In genomic region chr4:122621010-122621616, GRCh38 we compare ENCODE assay signal across 27 cellular contexts. TPM values are rescaled to one million over a fixed set of nuclear protein-coding genes. Genes with fewer than 3 reads are reported as not detected.
DNase-seq lines count a peak whose midpoint lies in the region; ATAC-seq lines count a peak whose summit lies in the region.
"Had no signal": no experiment of that assay in that cellular context is flagged by ENCODE, and none has a peak within 500 bp of the region (broad histone marks: within the 10 kb centered on the region; RNA-seq: fewer than 3 reads in every experiment).

Gene IL21, minus strand, starts transcription at chr4:122621066. Its CDS starts 55 bp downstream, at chr4:122621011.

- POLR2A ChIA-PET in CD8-positive, alpha-beta memory T cell (lab: Charles Lee): no interaction called here

- no peak for ATAC-seq in central memory CD8-positive, alpha-beta T cell (replicated peaks; ENCODE audit: extremely low read depth, poor library complexity, severe bottlenecking)
- ATAC-seq in HG03175 (IDR thresholded peaks at IDR 0.05; ENCODE audit: unreplicated experiment): no peak

- no peaks in the 10 kb centered on the region for H3K9me3 ChIP-seq in CD8-positive, alpha-beta memory T cell (ENCODE audit: low read length)
- H3K9me3 ChIP-seq: Caco-2, colonic mucosa had no signal

- H3K27me3 ChIP-seq in CD8-positive, alpha-beta memory T cell (ENCODE audit: insufficient read depth, low read length, poor library complexity, severe bottlenecking): no peaks in the 10 kb centered on the region
- H3K27me3 ChIP-seq: colonic mucosa had no signal

- DNase-seq in activated T-cell treated with anti-CD3 and anti-CD28 coated beads, Interleukin-2, amount 50 U/mL, for 24 hours: no peak
- DNase-seq in activated T-cell treated with anti-CD3 and anti-CD28 coated beads for 4 hours (no peak), RKO (ENCODE audit: low spot score) (no peak)
- no peak for DNase-seq in CD8-positive, alpha-beta memory T cell
- no peak for DNase-seq in central memory CD8-positive, alpha-beta T cell (ENCODE audit: low spot score in 2 of 2)
- DNase-seq: aorta; Caco-2; colonic mucosa; DMS79; effector CD8-positive, alpha-beta T cell; H7; head of caudate nucleus; IMR-90; PC-9; Right ventricle myocardium superior; stimulated activated CD8-positive, alpha-beta memory T cell treated with anti-CD3 and anti-CD28 coated beads, Interleukin-4, amount 100 ng/mL, for 48 hours; trophoblast cell had no signal

- H3K27me3 Mint-ChIP-seq in activated T-cell treated with anti-CD3 and anti-CD28 coated beads, Interleukin-2, amount 50 U/mL, for 24 hours: no peaks in the 10 kb centered on the region
- peaks cover 2 to 3% of the 10 kb centered on the region in 2 donors for H3K27me3 Mint-ChIP-seq in CD8-positive, alpha-beta memory T cell
- no peaks in the 10 kb centered on the region for H3K27me3 Mint-ChIP-seq in central memory CD8-positive, alpha-beta T cell

- peaks cover 6% of the 10 kb centered on the region for H3K4me1 ChIP-seq in CD8-positive, alpha-beta memory T cell (ENCODE audit: insufficient read depth, low read length)
- H3K4me1 ChIP-seq: Caco-2, colonic mucosa had no signal

- H3K36me3 Mint-ChIP-seq in activated T-cell treated with anti-CD3 and anti-CD28 coated beads, Interleukin-2, amount 50 U/mL, for 24 hours (ENCODE audit: low read depth): peaks cover 60% of the 10 kb centered on the region
- no peaks in the 10 kb centered on the region for H3K36me3 Mint-ChIP-seq in CD8-positive, alpha-beta memory T cell
- no peaks in the 10 kb centered on the region for H3K36me3 Mint-ChIP-seq in central memory CD8-positive, alpha-beta T cell (ENCODE audit: insufficient read depth)

- no peak within 1 kb of the TSS for H3K27ac ChIP-seq in CD8-positive, alpha-beta memory T cell (ENCODE audit: low read depth, low read length)
- H3K27ac ChIP-seq: colonic mucosa, PC-9 had no signal

- H3K9me3 Mint-ChIP-seq in activated T-cell treated with anti-CD3 and anti-CD28 coated beads, Interleukin-2, amount 50 U/mL, for 24 hours: no peaks in the 10 kb centered on the region
- H3K9me3 Mint-ChIP-seq in CD8-positive, alpha-beta memory T cell: no peaks in the 10 kb centered on the region
- no peaks in the 10 kb centered on the region for H3K9me3 Mint-ChIP-seq in central memory CD8-positive, alpha-beta T cell

- no peaks in the 10 kb centered on the region for H3K36me3 ChIP-seq in CD8-positive, alpha-beta memory T cell (ENCODE audit: insufficient read depth, low read length)
- H3K36me3 ChIP-seq: colonic mucosa had no signal

- no peak within 1 kb of the TSS for H3K4me3 ChIP-seq in CD8-positive, alpha-beta memory T cell (ENCODE audit: low read length)
- H3K4me3 ChIP-seq: colonic mucosa, PC-9 had no signal

- peak within 1 kb of the TSS; percentile 81 for H3K4me3 Mint-ChIP-seq in activated T-cell treated with anti-CD3 and anti-CD28 coated beads, Interleukin-2, amount 50 U/mL, for 24 hours
- H3K4me3 Mint-ChIP-seq in CD8-positive, alpha-beta memory T cell: peak within 1 kb of the TSS in 5 of 7 donors; percentile 5 to 68 (median 53)
- peak within 1 kb of the TSS; percentile 58 for H3K4me3 Mint-ChIP-seq in central memory CD8-positive, alpha-beta T cell

- CTCF ChIA-PET in CD8-positive, alpha-beta memory T cell (lab: Charles Lee): no interaction called here

- H3K4me1 Mint-ChIP-seq in activated T-cell treated with anti-CD3 and anti-CD28 coated beads, Interleukin-2, amount 50 U/mL, for 24 hours (ENCODE audit: low read depth): peaks cover 57% of the 10 kb centered on the region
- H3K4me1 Mint-ChIP-seq in CD8-positive, alpha-beta memory T cell: peaks cover 12 to 44% (median 34%) of the 10 kb centered on the region in 3 donors
- H3K4me1 Mint-ChIP-seq in central memory CD8-positive, alpha-beta T cell: peaks cover 20% of the 10 kb centered on the region

- intact Hi-C loops in T-helper 1 cell treated with Interleukin-12 subunit alpha and Interleukin-12 subunit beta and Interleukin-4 antibody, amounts not matched to agents 30 ng/mL and 1 ng/mL, for 36 hours (cut with micrococcal nuclease): loop anchor here (1.0 to 2.0 kb wide), 4 partner anchors 11 to 95 kb away; no protein-coding TSS in a partner anchor

- peak within 1 kb of the TSS; percentile 92 for H3K27ac Mint-ChIP-seq in activated T-cell treated with anti-CD3 and anti-CD28 coated beads, Interleukin-2, amount 50 U/mL, for 24 hours
- peak within 1 kb of the TSS in 1 of 8 donors; percentile 36 for H3K27ac Mint-ChIP-seq in CD8-positive, alpha-beta memory T cell
- peak within 1 kb of the TSS; percentile 88 for H3K27ac Mint-ChIP-seq in central memory CD8-positive, alpha-beta T cell (ENCODE audit: low read depth)

RNA-seq across cellular contexts. Expression of gene IL21, which starts in this region (rescaled TPM):
- 1 to 10 TPM; 3.1 to 3.5 TPM for total RNA-seq in CD8-positive, alpha-beta memory T cell
- polyA plus RNA-seq in CD8-positive, alpha-beta memory T cell: not detected
- total RNA-seq in T-helper 1 cell treated with Interleukin-12 subunit alpha and Interleukin-12 subunit beta and Interleukin-4 antibody, amounts not matched to agents 30 ng/mL and 1 ng/mL, for 36 hours: 29.8 and 30.1 TPM in 2 replicates
- total RNA-seq: aorta, Caco-2, colonic mucosa, epithelial cell of proximal tubule, fibroblast of villous mesenchyme, H7, IMR-90, liver, NCI-H460, PC-9, pulmonary artery endothelial cell, Right ventricle myocardium superior, subcutaneous adipose tissue had no signal
- polyA plus RNA-seq: aorta, BJ, IMR-90, keratinocyte, liver had no signal
